ENCODE assay signal across 8 cellular contexts in the genomic region with DNA sequence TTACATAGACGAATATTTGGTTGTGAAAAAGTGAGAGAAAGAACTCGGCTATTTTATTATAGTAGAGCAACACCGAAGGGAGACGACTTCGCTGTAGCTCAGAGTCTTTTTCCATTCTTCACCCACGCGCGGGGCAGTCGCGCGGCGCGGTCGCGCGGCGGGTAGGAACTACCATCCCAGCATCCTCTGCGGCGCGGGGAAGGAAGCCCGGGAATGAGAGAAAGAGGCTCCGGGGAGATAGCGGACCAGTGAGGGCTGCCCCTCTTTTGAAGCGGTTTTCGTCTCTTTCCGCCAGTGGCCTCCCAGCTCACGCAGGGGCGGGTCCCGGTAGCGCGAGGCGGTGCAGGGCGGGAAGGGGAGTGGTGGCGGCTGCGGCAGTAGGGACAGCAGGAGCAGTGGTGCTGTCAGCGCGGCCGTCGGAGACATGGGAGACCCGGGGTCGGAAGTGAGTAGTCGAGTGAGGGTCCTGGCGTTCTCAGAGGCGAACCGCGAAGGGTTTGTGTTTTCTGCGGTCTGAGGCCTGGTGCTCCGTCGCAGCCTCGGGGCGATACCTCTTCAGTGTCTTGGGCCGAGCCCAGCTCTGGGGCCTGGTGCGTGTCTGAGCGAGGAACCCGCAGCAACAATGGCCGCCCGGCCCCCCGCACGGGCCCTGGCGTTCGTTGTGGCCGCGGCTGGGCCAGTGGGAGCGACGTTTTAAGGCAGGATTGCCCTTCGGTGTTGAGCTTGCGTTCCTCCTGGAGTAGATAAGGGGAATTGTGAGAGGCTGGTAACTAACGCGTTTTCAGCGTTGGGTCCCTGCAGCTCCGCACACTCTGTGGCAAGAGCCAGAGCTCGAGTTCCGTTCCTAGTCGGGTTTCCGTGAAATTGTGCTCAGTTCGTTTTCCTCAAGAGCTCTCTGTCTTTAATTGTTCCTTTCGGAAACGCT. TPM values are rescaled to one million over a fixed set of nuclear protein-coding genes. Genes with fewer than 3 reads are reported as not detected.
DNase-seq lines count a peak whose midpoint lies in the region; ATAC-seq and TF ChIP-seq lines count a peak whose summit lies in the region.
"Not testable (repeated sequence)": the region's sequence is repeated elsewhere in the genome, so short reads cannot be mapped to it uniquely, and the experiment has no call there.

A gene with protein sequence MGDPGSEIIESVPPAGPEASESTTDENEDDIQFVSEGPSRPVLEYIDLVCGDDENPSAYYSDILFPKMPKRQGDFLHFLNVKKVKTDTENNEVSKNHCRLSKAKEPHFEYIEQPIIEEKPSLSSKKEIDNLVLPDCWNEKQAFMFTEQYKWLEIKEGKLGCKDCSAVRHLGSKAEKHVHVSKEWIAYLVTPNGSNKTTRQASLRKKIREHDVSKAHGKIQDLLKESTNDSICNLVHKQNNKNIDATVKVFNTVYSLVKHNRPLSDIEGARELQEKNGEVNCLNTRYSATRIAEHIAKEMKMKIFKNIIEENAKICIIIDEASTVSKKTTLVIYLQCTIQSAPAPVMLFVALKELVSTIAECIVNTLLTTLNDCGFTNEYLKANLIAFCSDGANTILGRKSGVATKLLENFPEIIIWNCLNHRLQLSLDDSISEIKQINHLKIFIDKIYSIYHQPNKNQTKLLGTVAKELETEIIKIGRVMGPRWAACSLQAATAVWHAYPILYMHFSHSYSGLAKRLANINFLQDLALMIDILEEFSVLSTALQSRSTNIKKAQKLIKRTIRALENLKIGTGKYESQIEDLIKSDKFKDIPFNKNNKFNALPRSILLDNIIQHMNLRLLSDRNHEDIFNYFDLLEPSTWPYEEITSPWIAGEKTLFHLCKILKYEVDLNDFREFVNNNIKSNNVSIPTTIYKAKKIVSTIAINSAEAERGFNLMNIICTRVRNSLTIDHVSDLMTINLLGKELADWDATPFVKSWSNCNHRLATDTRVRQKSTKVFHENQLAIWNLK (plus strand): TSS at position 362 of the 925 bp plus-strand sequence. CDS start 63 bp downstream, at position 425.

- peak within 1 kb of the TSS; percentile 92 for H3K4me3 Mint-ChIP-seq in progenitor cell of endocrine pancreas (ENCODE audit: low read depth)

- not testable (repeated sequence) for H3K9me3 Mint-ChIP-seq in progenitor cell of endocrine pancreas (ENCODE audit: low read depth)

- H3K4me3 ChIP-seq in GM12875 (ENCODE audit: low read depth, low read length) (peak within 1 kb of the TSS; percentile 51), adipocyte (ENCODE audit: low read length) (peak within 1 kb of the TSS; percentile 84), heart right ventricle (peak within 1 kb of the TSS; percentile 21 to 70 (median 62)), upper lobe of right lung (peak within 1 kb of the TSS; percentile 64)

- peaks cover 24% of the 10 kb centered on the region for H3K27me3 Mint-ChIP-seq in progenitor cell of endocrine pancreas

- H3K4me1 Mint-ChIP-seq in progenitor cell of endocrine pancreas (ENCODE audit: low read depth), result peaks cover 19% of the 10 kb centered on the region

- not testable (repeated sequence) for TF ChIP-seq CTCF in GM12875 (IDR thresholded peaks at IDR 0.05; ENCODE audit: borderline replicate concordance, insufficient read depth, low read depth, low read length); heart right ventricle (IDR thresholded peaks at IDR 0.05); progenitor cell of endocrine pancreas (IDR thresholded peaks at IDR 0.05; ENCODE audit: unreplicated experiment); upper lobe of right lung (IDR thresholded peaks at IDR 0.05)

- 0% methylated on average over 40 to 46 of the region's 78 CpGs for WGBS in heart right ventricle, 2 donors

- H3K27ac ChIP-seq in heart right ventricle, result peak within 1 kb of the TSS in 9 of 10 donors; percentile 22 to 79 (median 53)
- peak within 1 kb of the TSS; percentile 55 for H3K27ac ChIP-seq in upper lobe of right lung

- intact Hi-C loops in heart right ventricle (cut with DNase I), result loop anchor here in 3 of 10 donors (5.0 to 10.0 kb wide), 3 partner anchors 41 to 268 kb away; a partner anchor contains a TSS
- intact Hi-C loops in upper lobe of right lung (cut with DNase I), result not testable (repeated sequence)

- not testable (repeated sequence) for H3K9me3 ChIP-seq in adipocyte (ENCODE audit: control insufficient read depth, low read length); heart right ventricle; upper lobe of right lung

- peak within 1 kb of the TSS; percentile 85 for H3K9ac ChIP-seq in adipocyte (ENCODE audit: low read length)

- H3K36me3 Mint-ChIP-seq in progenitor cell of endocrine pancreas (ENCODE audit: insufficient read depth), result peaks cover 17% of the 10 kb centered on the region

- H3K4me1 ChIP-seq in adipocyte (ENCODE audit: control insufficient read depth, insufficient read depth, low read length) (peaks cover 20% of the 10 kb centered on the region), heart right ventricle (peaks cover 0 to 21% (median 9%) of the 10 kb centered on the region in 9 donors)
- not testable (repeated sequence) for H3K4me1 ChIP-seq in upper lobe of right lung

- ATAC-seq in HG02798 (IDR thresholded peaks at IDR 0.05; ENCODE audit: poor library complexity, unreplicated experiment) (peak; percentile 97), heart right ventricle (peak; percentile 99 to 100 (median 100)), upper lobe of right lung (peak; percentile 99)

- H3K27me3 ChIP-seq in adipocyte (replicated peaks; ENCODE audit: control insufficient read depth, insufficient read depth, low read length); heart right ventricle; upper lobe of right lung: not testable (repeated sequence)

- DNase-seq in NCI-H1417 treated with DMSO at 0.1 percent for 48 hours (lab: John Stamatoyannopoulos, UW), result peak; percentile 32
- peak; percentile 64 for DNase-seq in T follicular helper cell (ENCODE audit: low read depth)
- DNase-seq in adipocyte (ENCODE audit: low read depth), result peak; percentile 97
- peak; percentile 89 to 92 for DNase-seq in heart right ventricle
- peak; percentile 63 for DNase-seq in progenitor cell of endocrine pancreas (ENCODE audit: low spot score, unreplicated experiment)
- DNase-seq in upper lobe of right lung, result peak; percentile 94

- H3K27ac Mint-ChIP-seq in progenitor cell of endocrine pancreas, result peak within 1 kb of the TSS; percentile 98

- peaks cover 28% of the 10 kb centered on the region for H3K36me3 ChIP-seq in adipocyte (ENCODE audit: control insufficient read depth, insufficient read depth, low read length, severe bottlenecking)
- peaks cover 0 to 28% (median 8%) of the 10 kb centered on the region in 9 donors for H3K36me3 ChIP-seq in heart right ventricle
- H3K36me3 ChIP-seq in upper lobe of right lung, result peaks cover 12% of the 10 kb centered on the region

RNA-seq across cellular contexts. Expression of the gene that starts here (rescaled TPM):
- total RNA-seq in heart right ventricle (10 to 100 TPM in 1 of 10 donors, 1 to 10 TPM in 9; 5.7 to 10.4 (median 8.1) TPM), progenitor cell of endocrine pancreas (22.0 and 23.0 TPM in 2 replicates), upper lobe of right lung (12.9 TPM)
- polyA plus RNA-seq in heart right ventricle, result 1 to 10 TPM; 1.8 to 3.1 TPM

Comparison
In these comparisons a context has a peak if more than half of its experiments do, and no peak if none do; other contexts are left out.
1. Peak in every context shown above with its lines: DNase-seq, ATAC-seq, H3K4me3 ChIP-seq and H3K27ac ChIP-seq.
2. DNase-seq: peak in every context shown above with its lines; median percentile 97 in adipocyte; 94 in upper lobe of right lung; 90 in heart right ventricle; 64 in T follicular helper cell; 63 in progenitor cell of endocrine pancreas; 32 in NCI-H1417 treated with DMSO at 0.1 percent for 48 hours.